ENCODE assay signal across 34 cellular contexts in the genomic region with DNA sequence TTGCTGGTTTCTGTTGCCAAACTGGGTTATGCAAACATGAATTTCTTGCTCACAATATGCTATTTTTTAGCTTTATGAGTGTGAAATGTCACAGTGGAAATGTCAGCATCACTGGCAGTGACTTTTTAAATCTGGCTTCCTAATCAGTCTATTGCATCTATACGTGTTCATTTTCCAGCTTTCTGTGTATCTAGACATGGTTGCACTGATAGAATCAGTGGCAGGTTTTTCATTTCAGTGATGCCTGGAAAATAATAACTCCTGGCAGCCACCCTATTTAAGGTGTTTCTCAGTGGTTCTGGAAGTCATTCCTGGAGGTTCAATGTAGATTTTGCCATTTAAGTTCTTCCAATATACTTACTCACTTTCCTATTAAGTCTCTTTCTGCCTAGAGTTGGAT.
"Had no signal": no experiment of that assay in that cellular context is flagged by ENCODE, and none has a peak within 500 bp of the region (broad histone marks: within the 10 kb centered on the region; RNA-seq: fewer than 3 reads in every experiment).

No MANE protein-coding gene starts in this region.

- H3K4me1 Mint-ChIP-seq: activated B cell treated with CpG ODN at 0.5 μM for 24 hours; activated CD4-positive, alpha-beta T cell treated with anti-CD3 and anti-CD28 coated beads, Interleukin-2, amount 10 ng/mL, durations not matched to agents 24 days and 14 days; activated naive CD8-positive, alpha-beta T cell treated with anti-CD3 and anti-CD28 coated beads for 36 hours; activated T-helper 17 cell treated with anti-CD3 and anti-CD28 coated beads, Interleukin-2, amount 50 U/mL, for 72 hours had no signal

- H3K9me3 Mint-ChIP-seq: activated CD4-positive, alpha-beta T cell treated with anti-CD3 and anti-CD28 coated beads, Interleukin-2, amount 10 ng/mL, durations not matched to agents 24 days and 14 days; activated naive CD8-positive, alpha-beta T cell treated with anti-CD3 and anti-CD28 coated beads for 36 hours; activated T-helper 1 cell treated with anti-CD3 and anti-CD28 coated beads, Interleukin-12 subunit alpha, Interleukin-12 subunit beta, Interleukin-2, Interleukin-4 antibody, amounts not matched to agents 30 ng/mL and 10 ng/mL and 1 ng/mL, durations not matched to agents 14 hours and 24 hours and 36 hours; T-helper 1 cell treated with Interleukin-12 subunit alpha and Interleukin-12 subunit beta and Interleukin-4 antibody, amounts not matched to agents 30 μg/mL and 1 μg/mL, for 36 hours; T-helper 2 cell treated with Interferon-gamma antibody and Interleukin-4, amounts not matched to agents 5 μg/mL and 100 μg/mL, for 36 hours had no signal

- H3K27me3 Mint-ChIP-seq: activated B cell treated with CpG ODN at 0.5 μM for 24 hours; activated CD4-positive, alpha-beta memory T cell treated with anti-CD3 and anti-CD28 coated beads for 36 hours; activated CD4-positive, alpha-beta T cell treated with anti-CD3 and anti-CD28 coated beads, Interleukin-2, amount 10 ng/mL, durations not matched to agents 24 days and 14 days; activated CD8-positive, alpha-beta T cell treated with anti-CD3 and anti-CD28 coated beads for 36 hours; activated naive CD8-positive, alpha-beta T cell treated with anti-CD3 and anti-CD28 coated beads for 36 hours; activated T-helper 17 cell treated with anti-CD3 and anti-CD28 coated beads, Interleukin-2, amount 50 U/mL, for 72 hours had no signal

- DNase-seq: activated B cell treated with CpG ODN at 0.5 μM for 24 hours; activated CD4-positive, alpha-beta memory T cell treated with anti-CD3 and anti-CD28 coated beads for 36 hours; activated CD4-positive, alpha-beta T cell treated with anti-CD3 and anti-CD28 coated beads for 4 hours; activated CD4-positive, alpha-beta T cell treated with anti-CD3 and anti-CD28 coated beads, Interleukin-2, amount 10 ng/mL, durations not matched to agents 24 days and 14 days; activated CD4-positive, alpha-beta T cell treated with anti-CD3 and anti-CD28 coated beads, Interleukin-2, amount 50 U/mL, for 1 hour; activated CD4-positive, alpha-beta T cell treated with anti-CD3 and anti-CD28 coated beads, Interleukin-2, amount 50 U/mL, for 4 hours; activated CD4-positive, CD25-positive, alpha-beta regulatory T cell treated with anti-CD3 and anti-CD28 coated beads, Interleukin-2, amount 50 U/mL, for 72 hours; activated CD8-positive, alpha-beta memory T cell treated with anti-CD3 and anti-CD28 coated beads, Interleukin-2, amount 50 U/mL, for 4 hours; activated CD8-positive, alpha-beta T cell treated with anti-CD3 and anti-CD28 coated beads for 36 hours; activated effector memory CD4-positive, alpha-beta T cell treated with anti-CD3 and anti-CD28 coated beads, Interleukin-2, amount 50 U/mL, for 16 hours; activated gamma-delta T cell treated with Interleukin-2 at 50 U/mL for 16 hours; activated naive CD4-positive, alpha-beta T cell; activated naive CD4-positive, alpha-beta T cell treated with anti-CD3 and anti-CD28 coated beads for 36 hours; activated naive CD4-positive, alpha-beta T cell treated with anti-CD3 and anti-CD28 coated beads, Interleukin-2, amount 50 U/mL, for 16 hours; activated naive CD8-positive, alpha-beta T cell treated with anti-CD3 and anti-CD28 coated beads for 36 hours; activated T-cell treated with anti-CD3 and anti-CD28 coated beads for 4 hours; activated T-cell treated with anti-CD3 and anti-CD28 coated beads, Interleukin-2, amount 50 U/mL, for 1 hour; activated T-cell treated with anti-CD3 and anti-CD28 coated beads, Interleukin-2, amount 50 U/mL, for 4 hours; activated T-cell treated with anti-CD3 and anti-CD28 coated beads, Interleukin-2, amount 50 U/mL, for 72 hours; adrenal gland; amniotic stem cell; aorta; body of pancreas; brain microvascular endothelial cell; central memory CD4-positive, alpha-beta T cell; T-helper 2 cell; T-helper 9 cell had no signal

- ATAC-seq: activated CD8-positive, alpha-beta T cell treated with anti-CD3 and anti-CD28 coated beads for 36 hours; activated naive CD4-positive, alpha-beta T cell treated with anti-CD3 and anti-CD28 coated beads, Interleukin-2, amount 50 U/mL, for 72 hours; activated T-cell treated with anti-CD3 and anti-CD28 coated beads, Interleukin-2, amount 50 U/mL, for 4 hours; activated T-cell treated with anti-CD3 and anti-CD28 coated beads, Interleukin-2, amount 50 U/mL, for 72 hours; activated T-helper 17 cell treated with anti-CD3 and anti-CD28 coated beads, Interleukin-2, amount 50 U/mL, for 72 hours; body of pancreas had no signal

- H3K27ac ChIP-seq: adrenal gland, body of pancreas, brain microvascular endothelial cell, breast epithelium, VCaP had no signal

- H3K4me3 Mint-ChIP-seq: activated B cell treated with CpG ODN at 0.5 μM for 24 hours; activated CD4-positive, alpha-beta memory T cell treated with anti-CD3 and anti-CD28 coated beads for 36 hours; activated CD4-positive, alpha-beta T cell treated with anti-CD3 and anti-CD28 coated beads, Interleukin-2, amount 10 ng/mL, durations not matched to agents 24 days and 14 days; activated CD8-positive, alpha-beta T cell treated with anti-CD3 and anti-CD28 coated beads for 36 hours; activated naive CD4-positive, alpha-beta T cell treated with anti-CD3 and anti-CD28 coated beads for 36 hours; activated naive CD8-positive, alpha-beta T cell treated with anti-CD3 and anti-CD28 coated beads for 36 hours; activated T-cell treated with anti-CD3 and anti-CD28 coated beads, Interleukin-2, amount 50 U/mL, for 4 hours; activated T-cell treated with anti-CD3 and anti-CD28 coated beads, Interleukin-2, amount 50 U/mL, for 72 hours; activated T-helper 1 cell treated with anti-CD3 and anti-CD28 coated beads, Interleukin-12 subunit alpha, Interleukin-12 subunit beta, Interleukin-2, Interleukin-4 antibody, amounts not matched to agents 30 ng/mL and 10 ng/mL and 1 ng/mL, durations not matched to agents 14 hours and 24 hours and 36 hours; activated T-helper 17 cell treated with anti-CD3 and anti-CD28 coated beads, Interleukin-2, amount 50 U/mL, for 72 hours; T-helper 1 cell treated with Interleukin-12 subunit alpha and Interleukin-12 subunit beta and Interleukin-4 antibody, amounts not matched to agents 30 μg/mL and 1 μg/mL, for 36 hours; T-helper 2 cell treated with Interferon-gamma antibody and Interleukin-4, amounts not matched to agents 5 μg/mL and 100 μg/mL, for 36 hours had no signal

- H3K4me1 ChIP-seq: adrenal gland, body of pancreas, breast epithelium had no signal

- H3K27ac Mint-ChIP-seq: activated B cell treated with CpG ODN at 0.5 μM for 24 hours; activated CD4-positive, alpha-beta memory T cell treated with anti-CD3 and anti-CD28 coated beads for 36 hours; activated CD4-positive, alpha-beta T cell treated with anti-CD3 and anti-CD28 coated beads, Interleukin-2, amount 10 ng/mL, durations not matched to agents 24 days and 14 days; activated CD8-positive, alpha-beta T cell treated with anti-CD3 and anti-CD28 coated beads for 36 hours; activated naive CD4-positive, alpha-beta T cell treated with anti-CD3 and anti-CD28 coated beads for 36 hours; activated naive CD4-positive, alpha-beta T cell treated with anti-CD3 and anti-CD28 coated beads, Interleukin-2, amount 50 U/mL, for 72 hours; activated naive CD8-positive, alpha-beta T cell treated with anti-CD3 and anti-CD28 coated beads for 36 hours; activated T-cell treated with anti-CD3 and anti-CD28 coated beads, Interleukin-2, amount 50 U/mL, for 72 hours; activated T-helper 1 cell treated with anti-CD3 and anti-CD28 coated beads, Interleukin-12 subunit alpha, Interleukin-12 subunit beta, Interleukin-2, Interleukin-4 antibody, amounts not matched to agents 30 ng/mL and 10 ng/mL and 1 ng/mL, durations not matched to agents 14 hours and 24 hours and 36 hours; activated T-helper 17 cell treated with anti-CD3 and anti-CD28 coated beads, Interleukin-2, amount 50 U/mL, for 72 hours; T-helper 1 cell treated with Interleukin-12 subunit alpha and Interleukin-12 subunit beta and Interleukin-4 antibody, amounts not matched to agents 30 μg/mL and 1 μg/mL, for 36 hours; T-helper 2 cell treated with Interferon-gamma antibody and Interleukin-4, amounts not matched to agents 5 μg/mL and 100 μg/mL, for 36 hours had no signal

- H3K9me3 ChIP-seq: adrenal gland, body of pancreas, breast epithelium had no signal

- H3K27me3 ChIP-seq: adrenal gland, body of pancreas, brain microvascular endothelial cell, breast epithelium had no signal

- H3K4me3 ChIP-seq: adrenal gland, body of pancreas, breast epithelium had no signal

- H3K36me3 Mint-ChIP-seq: activated CD4-positive, alpha-beta memory T cell treated with anti-CD3 and anti-CD28 coated beads for 36 hours; activated naive CD4-positive, alpha-beta T cell treated with anti-CD3 and anti-CD28 coated beads, Interleukin-2, amount 50 U/mL, for 72 hours; activated naive CD8-positive, alpha-beta T cell treated with anti-CD3 and anti-CD28 coated beads for 36 hours had no signal

- H3K36me3 ChIP-seq: adrenal gland, brain microvascular endothelial cell, breast epithelium had no signal
